Comparison of ENCODE assay signal across 11 cellular contexts in genomic region chr10:116973371-116973905, GRCh38. TPM values are rescaled to one million over a fixed set of nuclear protein-coding genes. Genes with fewer than 3 reads are reported as not detected.
"Had no signal": no experiment of that assay in that cellular context is flagged by ENCODE, and none has a peak within 500 bp of the region (broad histone marks: within the 10 kb centered on the region; RNA-seq: fewer than 3 reads in every experiment).

No MANE protein-coding gene starts in this region.

- DNase-seq: activated CD4-positive, alpha-beta T cell treated with anti-CD3 and anti-CD28 coated beads for 4 hours; activated CD8-positive, alpha-beta memory T cell treated with anti-CD3 and anti-CD28 coated beads, Interleukin-2, amount 50 U/mL, for 48 hours; activated CD8-positive, alpha-beta T cell treated with anti-CD3 and anti-CD28 coated beads, Interleukin-2, amount 10 ng/mL, durations not matched to agents 7 days and 5 days; activated naive CD4-positive, alpha-beta T cell treated with Interleukin-2 at 50 U/mL for 16 hours; activated naive CD8-positive, alpha-beta T cell treated with anti-CD3 and anti-CD28 coated beads, Interleukin-2, amount 50 U/mL, for 24 hours; heart left ventricle; ovary; stimulated activated CD4-positive, alpha-beta T cell treated with anti-CD3 and anti-CD28 coated beads, Interleukin-15, amount 100 ng/mL, for 24 hours; stimulated activated CD4-positive, alpha-beta T cell treated with anti-CD3 and anti-CD28 coated beads, Interleukin-4, amount 100 ng/mL, for 24 hours had no signal

- H3K4me3 ChIP-seq: esophagus muscularis mucosa, heart left ventricle, ovary had no signal

- ATAC-seq: activated CD8-positive, alpha-beta T cell treated with anti-CD3 and anti-CD28 coated beads, Interleukin-2, amount 10 ng/mL, durations not matched to agents 7 days and 5 days; activated naive CD8-positive, alpha-beta T cell treated with anti-CD3 and anti-CD28 coated beads, Interleukin-2, amount 50 U/mL, for 24 hours; heart left ventricle; left lobe of liver had no signal

- H3K36me3 ChIP-seq: heart left ventricle, ovary had no signal

- H3K27me3 ChIP-seq: esophagus muscularis mucosa, heart left ventricle, ovary had no signal

- H3K4me1 ChIP-seq: esophagus muscularis mucosa, heart left ventricle had no signal

- H3K27ac ChIP-seq: esophagus muscularis mucosa, heart left ventricle, ovary had no signal

- H3K9me3 ChIP-seq: esophagus muscularis mucosa, heart left ventricle, ovary had no signal

RNA-seq across cellular contexts. Expression of gene SHTN1, which starts 31.5 kb away (rescaled TPM):
- total RNA-seq: activated CD8-positive, alpha-beta T cell treated with anti-CD3 and anti-CD28 coated beads, Interleukin-2, amount 10 ng/mL, durations not matched to agents 7 days and 5 days had no signal
